Comparison of ENCODE assay signal across 35 cellular contexts in genomic region chr5:154674029-154674428, GRCh38.
"Had no signal": no experiment of that assay in that cellular context is flagged by ENCODE, and none has a peak within 500 bp of the region (broad histone marks: within the 10 kb centered on the region; RNA-seq: fewer than 3 reads in every experiment).

No MANE protein-coding gene starts in this region.

- H3K27me3 ChIP-seq: MG63 had no signal

- H3K36me3 ChIP-seq: MG63 had no signal

- H3K4me3 ChIP-seq: MG63 had no signal

- DNase-seq: Karpas-422, Kasumi-1, MG63, MM.1S, MV-4-11, NCI-H1048, NCI-H1092, NCI-H1092 treated with DMSO at 0.1 percent for 48 hours, NCI-H1105, NCI-H1105 treated with DMSO at 0.1 percent for 48 hours, NCI-H1417, NCI-H1417 treated with DMSO at 0.1 percent for 48 hours, NCI-H1436, NCI-H1436 treated with DMSO at 0.1 percent for 48 hours, NCI-H146, NCI-H1694, NCI-H1694 treated with DMSO at 0.1 percent for 48 hours, NCI-H187, NCI-H187 treated with DMSO at 0.1 percent for 48 hours, NCI-H1930, NCI-H2029, NCI-H2029 treated with DMSO at 0.1 percent for 48 hours, NCI-H2081, NCI-H2081 treated with DMSO at 0.1 percent for 48 hours, NCI-H2107, NCI-H2171, NCI-H2171 treated with DMSO at 0.1 percent for 48 hours, NCI-H2227 treated with DMSO at 0.1 percent for 48 hours, NCI-H226, NCI-H345, NCI-H446, NCI-H446 treated with DMSO at 0.1 percent for 48 hours, NCI-H510A, NCI-H510A treated with DMSO at 0.1 percent for 48 hours, NCI-H524 had no signal
